ENCODE assay signal across 1 cellular context in genomic region chr3:53841296-53841695, GRCh38.
A peak's percentile ranks its signal among the peaks of the same experiment; 100 is the strongest.
TF ChIP-seq lines count a peak whose summit lies in the region.

No MANE protein-coding gene starts in this region.

TF ChIP-seq in HepG2, 621 proteins besides CTCF, POLR2A, EP300 and RAD21 (continued from another document and continues in another):
- TF ChIP-seq ZNF180 (CRISPR knock-in tag; IDR thresholded peaks at IDR 0.05; ENCODE audit: borderline replicate concordance, low read depth), result no peak
- no peak for TF ChIP-seq PATZ1 (CRISPR knock-in tag; IDR thresholded peaks at IDR 0.05)
- no peak for TF ChIP-seq NFRKB (IDR thresholded peaks at IDR 0.05)
- TF ChIP-seq KLF12 (CRISPR knock-in tag; IDR thresholded peaks at IDR 0.05; ENCODE audit: borderline replicate concordance), result no peak
- no peak for TF ChIP-seq MIER3 (CRISPR knock-in tag; IDR thresholded peaks at IDR 0.05; ENCODE audit: borderline replicate concordance)
- TF ChIP-seq PTBP1 (IDR thresholded peaks at IDR 0.05; ENCODE audit: low read depth, low read length, poor library complexity, severe bottlenecking), result no peak
- TF ChIP-seq MBNL3 (CRISPR knock-in tag; conservative IDR thresholded peaks at IDR 0.05), result no peak
- TF ChIP-seq ZNF513 (CRISPR knock-in tag; conservative IDR thresholded peaks at IDR 0.05), result no peak
- TF ChIP-seq ZNF557 (CRISPR knock-in tag; IDR thresholded peaks at IDR 0.05), result no peak
- TF ChIP-seq LCORL (IDR thresholded peaks at IDR 0.05), result no peak
- no peak for TF ChIP-seq LCORL (CRISPR knock-in tag; IDR thresholded peaks at IDR 0.05)
- TF ChIP-seq, protein P1, sequence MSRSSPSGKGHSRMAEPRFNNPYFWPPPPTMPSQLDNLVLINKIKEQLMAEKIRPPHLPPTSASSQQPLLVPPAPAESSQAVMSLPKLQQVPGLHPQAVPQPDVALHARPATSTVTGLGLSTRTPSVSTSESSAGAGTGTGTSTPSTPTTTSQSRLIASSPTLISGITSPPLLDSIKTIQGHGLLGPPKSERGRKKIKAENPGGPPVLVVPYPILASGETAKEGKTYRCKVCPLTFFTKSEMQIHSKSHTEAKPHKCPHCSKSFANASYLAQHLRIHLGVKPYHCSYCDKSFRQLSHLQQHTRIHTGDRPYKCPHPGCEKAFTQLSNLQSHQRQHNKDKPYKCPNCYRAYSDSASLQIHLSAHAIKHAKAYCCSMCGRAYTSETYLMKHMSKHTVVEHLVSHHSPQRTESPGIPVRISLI (CRISPR knock-in tag; IDR thresholded peaks at IDR 0.05; ENCODE audit: borderline replicate concordance), result no peak
- no peak for TF ChIP-seq ZNF543 (CRISPR knock-in tag; IDR thresholded peaks at IDR 0.05)
- TF ChIP-seq NFKBIZ (CRISPR knock-in tag; IDR thresholded peaks at IDR 0.05), result no peak
- TF ChIP-seq TSC22D2 (CRISPR knock-in tag; IDR thresholded peaks at IDR 0.05; ENCODE audit: borderline replicate concordance), result 0 out of 2 replicates have a peak, but pooled peaks have one; percentile 58
- no peak for TF ChIP-seq ZNF317 (CRISPR knock-in tag; IDR thresholded peaks at IDR 0.05)
- no peak for TF ChIP-seq ZNF546 (CRISPR knock-in tag; conservative IDR thresholded peaks at IDR 0.05)
- TF ChIP-seq ZNF580 (CRISPR knock-in tag; IDR thresholded peaks at IDR 0.05; ENCODE audit: borderline replicate concordance, low read depth), result no peak
- TF ChIP-seq MBD4 (IDR thresholded peaks at IDR 0.05; ENCODE audit: borderline replicate concordance, low read length), result no peak
- TF ChIP-seq, protein P2, sequence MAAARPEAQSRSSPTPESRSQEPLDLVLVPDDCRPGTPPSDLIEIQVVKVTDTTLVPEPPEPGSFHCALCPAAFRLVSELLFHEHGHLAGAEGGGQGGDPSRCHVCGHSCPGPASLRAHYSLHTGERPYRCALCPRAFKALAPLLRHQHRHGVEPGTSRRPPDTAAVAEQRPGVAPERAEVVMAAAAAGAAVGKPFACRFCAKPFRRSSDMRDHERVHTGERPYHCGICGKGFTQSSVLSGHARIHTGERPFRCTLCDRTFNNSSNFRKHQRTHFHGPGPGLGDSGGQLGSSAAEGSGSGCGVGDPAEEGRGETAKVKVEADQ (CRISPR knock-in tag; IDR thresholded peaks at IDR 0.05; ENCODE audit: borderline replicate concordance), result no peak
- TF ChIP-seq SMAD3 (CRISPR knock-in tag; IDR thresholded peaks at IDR 0.05), result no peak
- TF ChIP-seq, protein P3, sequence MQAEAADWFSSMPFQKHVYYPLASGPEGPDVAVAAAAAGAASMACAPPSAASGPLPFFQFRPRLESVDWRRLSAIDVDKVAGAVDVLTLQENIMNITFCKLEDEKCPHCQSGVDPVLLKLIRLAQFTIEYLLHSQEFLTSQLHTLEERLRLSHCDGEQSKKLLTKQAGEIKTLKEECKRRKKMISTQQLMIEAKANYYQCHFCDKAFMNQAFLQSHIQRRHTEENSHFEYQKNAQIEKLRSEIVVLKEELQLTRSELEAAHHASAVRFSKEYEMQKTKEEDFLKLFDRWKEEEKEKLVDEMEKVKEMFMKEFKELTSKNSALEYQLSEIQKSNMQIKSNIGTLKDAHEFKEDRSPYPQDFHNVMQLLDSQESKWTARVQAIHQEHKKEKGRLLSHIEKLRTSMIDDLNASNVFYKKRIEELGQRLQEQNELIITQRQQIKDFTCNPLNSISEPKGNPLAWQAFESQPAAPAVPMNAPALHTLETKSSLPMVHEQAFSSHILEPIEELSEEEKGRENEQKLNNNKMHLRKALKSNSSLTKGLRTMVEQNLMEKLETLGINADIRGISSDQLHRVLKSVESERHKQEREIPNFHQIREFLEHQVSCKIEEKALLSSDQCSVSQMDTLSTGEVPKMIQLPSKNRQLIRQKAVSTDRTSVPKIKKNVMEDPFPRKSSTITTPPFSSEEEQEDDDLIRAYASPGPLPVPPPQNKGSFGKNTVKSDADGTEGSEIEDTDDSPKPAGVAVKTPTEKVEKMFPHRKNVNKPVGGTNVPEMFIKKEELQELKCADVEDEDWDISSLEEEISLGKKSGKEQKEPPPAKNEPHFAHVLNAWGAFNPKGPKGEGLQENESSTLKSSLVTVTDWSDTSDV (CRISPR knock-in tag; IDR thresholded peaks at IDR 0.05), result no peak
- TF ChIP-seq ZNF713 (CRISPR knock-in tag; IDR thresholded peaks at IDR 0.05), result no peak
- TF ChIP-seq RARA (CRISPR knock-in tag; IDR thresholded peaks at IDR 0.05), result 0 out of 2 replicates have a peak, but pooled peaks have one; percentile 11
- TF ChIP-seq RAD51 (IDR thresholded peaks at IDR 0.05; ENCODE audit: borderline replicate concordance), result no peak
- TF ChIP-seq NONO (IDR thresholded peaks at IDR 0.05), result no peak
- no peak for TF ChIP-seq NONO (CRISPR knock-in tag; conservative IDR thresholded peaks at IDR 0.05)
- TF ChIP-seq TGIF2 (CRISPR knock-in tag; IDR thresholded peaks at IDR 0.05), result no peak
- TF ChIP-seq, protein P4, sequence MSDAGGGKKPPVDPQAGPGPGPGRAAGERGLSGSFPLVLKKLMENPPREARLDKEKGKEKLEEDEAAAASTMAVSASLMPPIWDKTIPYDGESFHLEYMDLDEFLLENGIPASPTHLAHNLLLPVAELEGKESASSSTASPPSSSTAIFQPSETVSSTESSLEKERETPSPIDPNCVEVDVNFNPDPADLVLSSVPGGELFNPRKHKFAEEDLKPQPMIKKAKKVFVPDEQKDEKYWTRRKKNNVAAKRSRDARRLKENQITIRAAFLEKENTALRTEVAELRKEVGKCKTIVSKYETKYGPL (CRISPR knock-in tag; IDR thresholded peaks at IDR 0.05), result no peak
- no peak for TF ChIP-seq SNAPC2 (CRISPR knock-in tag; IDR thresholded peaks at IDR 0.05)
- TF ChIP-seq, protein P5, sequence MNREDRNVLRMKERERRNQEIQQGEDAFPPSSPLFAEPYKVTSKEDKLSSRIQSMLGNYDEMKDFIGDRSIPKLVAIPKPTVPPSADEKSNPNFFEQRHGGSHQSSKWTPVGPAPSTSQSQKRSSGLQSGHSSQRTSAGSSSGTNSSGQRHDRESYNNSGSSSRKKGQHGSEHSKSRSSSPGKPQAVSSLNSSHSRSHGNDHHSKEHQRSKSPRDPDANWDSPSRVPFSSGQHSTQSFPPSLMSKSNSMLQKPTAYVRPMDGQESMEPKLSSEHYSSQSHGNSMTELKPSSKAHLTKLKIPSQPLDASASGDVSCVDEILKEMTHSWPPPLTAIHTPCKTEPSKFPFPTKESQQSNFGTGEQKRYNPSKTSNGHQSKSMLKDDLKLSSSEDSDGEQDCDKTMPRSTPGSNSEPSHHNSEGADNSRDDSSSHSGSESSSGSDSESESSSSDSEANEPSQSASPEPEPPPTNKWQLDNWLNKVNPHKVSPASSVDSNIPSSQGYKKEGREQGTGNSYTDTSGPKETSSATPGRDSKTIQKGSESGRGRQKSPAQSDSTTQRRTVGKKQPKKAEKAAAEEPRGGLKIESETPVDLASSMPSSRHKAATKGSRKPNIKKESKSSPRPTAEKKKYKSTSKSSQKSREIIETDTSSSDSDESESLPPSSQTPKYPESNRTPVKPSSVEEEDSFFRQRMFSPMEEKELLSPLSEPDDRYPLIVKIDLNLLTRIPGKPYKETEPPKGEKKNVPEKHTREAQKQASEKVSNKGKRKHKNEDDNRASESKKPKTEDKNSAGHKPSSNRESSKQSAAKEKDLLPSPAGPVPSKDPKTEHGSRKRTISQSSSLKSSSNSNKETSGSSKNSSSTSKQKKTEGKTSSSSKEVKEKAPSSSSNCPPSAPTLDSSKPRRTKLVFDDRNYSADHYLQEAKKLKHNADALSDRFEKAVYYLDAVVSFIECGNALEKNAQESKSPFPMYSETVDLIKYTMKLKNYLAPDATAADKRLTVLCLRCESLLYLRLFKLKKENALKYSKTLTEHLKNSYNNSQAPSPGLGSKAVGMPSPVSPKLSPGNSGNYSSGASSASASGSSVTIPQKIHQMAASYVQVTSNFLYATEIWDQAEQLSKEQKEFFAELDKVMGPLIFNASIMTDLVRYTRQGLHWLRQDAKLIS (CRISPR knock-in tag; IDR thresholded peaks at IDR 0.05), result no peak
- TF ChIP-seq, protein P6, sequence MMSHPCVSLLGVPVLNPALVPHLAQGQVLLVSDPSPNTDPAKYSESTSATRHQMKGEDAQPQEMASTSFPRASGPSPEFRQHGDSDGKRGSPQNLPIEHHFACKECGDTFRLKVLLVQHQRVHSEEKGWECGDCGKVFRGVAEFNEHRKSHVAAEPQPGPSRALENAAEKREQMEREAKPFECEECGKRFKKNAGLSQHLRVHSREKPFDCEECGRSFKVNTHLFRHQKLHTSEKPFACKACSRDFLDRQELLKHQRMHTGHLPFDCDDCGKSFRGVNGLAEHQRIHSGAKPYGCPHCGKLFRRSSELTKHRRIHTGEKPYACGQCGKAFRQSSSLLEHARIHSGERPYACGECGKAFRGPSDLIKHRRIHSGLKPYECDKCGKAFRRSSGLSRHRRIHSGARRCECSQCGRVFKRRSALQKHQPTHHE (CRISPR knock-in tag; IDR thresholded peaks at IDR 0.05; ENCODE audit: borderline replicate concordance), result no peak
- no peak for TF ChIP-seq TEAD2 (CRISPR knock-in tag; IDR thresholded peaks at IDR 0.05)
- TF ChIP-seq CEBPZ (IDR thresholded peaks at IDR 0.05; ENCODE audit: low read length), result no peak
- no peak for TF ChIP-seq KLF15 (CRISPR knock-in tag; IDR thresholded peaks at IDR 0.05; ENCODE audit: borderline replicate concordance)
- no peak for TF ChIP-seq ZNF549 (CRISPR knock-in tag; IDR thresholded peaks at IDR 0.05)
